ENCODE assay signal across 1 cellular context in the genomic region with DNA sequence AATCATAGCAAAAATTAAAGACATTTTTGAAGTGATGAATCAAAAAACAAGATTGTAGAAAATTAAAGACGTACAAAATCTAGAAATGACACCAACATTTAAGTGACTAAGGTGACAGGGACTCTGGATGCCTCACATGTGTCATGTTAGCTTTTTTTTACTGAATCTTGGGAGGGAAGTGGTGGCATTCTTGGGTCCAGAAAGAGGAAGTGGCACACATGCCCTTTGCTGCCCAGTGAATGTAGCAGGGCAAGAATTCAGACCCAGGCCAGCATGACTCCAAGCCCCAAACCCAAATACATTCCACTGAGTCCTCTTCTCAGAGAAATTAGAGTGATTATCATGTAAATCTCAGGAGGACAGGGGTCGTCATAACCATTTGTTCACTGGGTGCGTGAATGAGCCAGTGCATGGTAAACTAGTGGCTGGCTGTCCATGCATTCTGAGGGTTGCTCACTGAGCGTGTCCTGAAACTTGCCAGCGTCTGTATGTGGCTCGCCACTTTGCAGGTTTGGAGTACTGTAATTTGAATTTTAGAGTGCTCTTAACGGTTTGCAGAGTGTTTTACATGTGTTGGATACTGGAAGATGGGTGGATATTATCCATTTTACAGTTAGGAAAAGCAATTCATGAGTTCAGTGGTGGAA.
TF ChIP-seq lines count a peak whose summit lies in the region.

No MANE protein-coding gene starts in this region.

TF ChIP-seq in HepG2, 621 proteins besides CTCF, POLR2A, EP300 and RAD21:
- TF ChIP-seq ZNF543 (CRISPR knock-in tag; IDR thresholded peaks at IDR 0.05) = no peak
- no peak for TF ChIP-seq HOXA9 (CRISPR knock-in tag; IDR thresholded peaks at IDR 0.05; ENCODE audit: borderline replicate concordance)
- no peak for TF ChIP-seq ZNF501 (CRISPR knock-in tag; IDR thresholded peaks at IDR 0.05)
- TF ChIP-seq SMAD1 (CRISPR knock-in tag; IDR thresholded peaks at IDR 0.05; ENCODE audit: borderline replicate concordance, low read depth) = no peak
- TF ChIP-seq, protein P1, sequence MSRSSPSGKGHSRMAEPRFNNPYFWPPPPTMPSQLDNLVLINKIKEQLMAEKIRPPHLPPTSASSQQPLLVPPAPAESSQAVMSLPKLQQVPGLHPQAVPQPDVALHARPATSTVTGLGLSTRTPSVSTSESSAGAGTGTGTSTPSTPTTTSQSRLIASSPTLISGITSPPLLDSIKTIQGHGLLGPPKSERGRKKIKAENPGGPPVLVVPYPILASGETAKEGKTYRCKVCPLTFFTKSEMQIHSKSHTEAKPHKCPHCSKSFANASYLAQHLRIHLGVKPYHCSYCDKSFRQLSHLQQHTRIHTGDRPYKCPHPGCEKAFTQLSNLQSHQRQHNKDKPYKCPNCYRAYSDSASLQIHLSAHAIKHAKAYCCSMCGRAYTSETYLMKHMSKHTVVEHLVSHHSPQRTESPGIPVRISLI (CRISPR knock-in tag; IDR thresholded peaks at IDR 0.05; ENCODE audit: borderline replicate concordance) = no peak
- TF ChIP-seq, protein P2, sequence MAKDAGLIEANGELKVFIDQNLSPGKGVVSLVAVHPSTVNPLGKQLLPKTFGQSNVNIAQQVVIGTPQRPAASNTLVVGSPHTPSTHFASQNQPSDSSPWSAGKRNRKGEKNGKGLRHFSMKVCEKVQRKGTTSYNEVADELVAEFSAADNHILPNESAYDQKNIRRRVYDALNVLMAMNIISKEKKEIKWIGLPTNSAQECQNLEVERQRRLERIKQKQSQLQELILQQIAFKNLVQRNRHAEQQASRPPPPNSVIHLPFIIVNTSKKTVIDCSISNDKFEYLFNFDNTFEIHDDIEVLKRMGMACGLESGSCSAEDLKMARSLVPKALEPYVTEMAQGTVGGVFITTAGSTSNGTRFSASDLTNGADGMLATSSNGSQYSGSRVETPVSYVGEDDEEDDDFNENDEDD (CRISPR knock-in tag; IDR thresholded peaks at IDR 0.05; ENCODE audit: borderline replicate concordance) = no peak
- no peak for TF ChIP-seq ZBTB7B (CRISPR knock-in tag; IDR thresholded peaks at IDR 0.05)
- TF ChIP-seq, protein P3, sequence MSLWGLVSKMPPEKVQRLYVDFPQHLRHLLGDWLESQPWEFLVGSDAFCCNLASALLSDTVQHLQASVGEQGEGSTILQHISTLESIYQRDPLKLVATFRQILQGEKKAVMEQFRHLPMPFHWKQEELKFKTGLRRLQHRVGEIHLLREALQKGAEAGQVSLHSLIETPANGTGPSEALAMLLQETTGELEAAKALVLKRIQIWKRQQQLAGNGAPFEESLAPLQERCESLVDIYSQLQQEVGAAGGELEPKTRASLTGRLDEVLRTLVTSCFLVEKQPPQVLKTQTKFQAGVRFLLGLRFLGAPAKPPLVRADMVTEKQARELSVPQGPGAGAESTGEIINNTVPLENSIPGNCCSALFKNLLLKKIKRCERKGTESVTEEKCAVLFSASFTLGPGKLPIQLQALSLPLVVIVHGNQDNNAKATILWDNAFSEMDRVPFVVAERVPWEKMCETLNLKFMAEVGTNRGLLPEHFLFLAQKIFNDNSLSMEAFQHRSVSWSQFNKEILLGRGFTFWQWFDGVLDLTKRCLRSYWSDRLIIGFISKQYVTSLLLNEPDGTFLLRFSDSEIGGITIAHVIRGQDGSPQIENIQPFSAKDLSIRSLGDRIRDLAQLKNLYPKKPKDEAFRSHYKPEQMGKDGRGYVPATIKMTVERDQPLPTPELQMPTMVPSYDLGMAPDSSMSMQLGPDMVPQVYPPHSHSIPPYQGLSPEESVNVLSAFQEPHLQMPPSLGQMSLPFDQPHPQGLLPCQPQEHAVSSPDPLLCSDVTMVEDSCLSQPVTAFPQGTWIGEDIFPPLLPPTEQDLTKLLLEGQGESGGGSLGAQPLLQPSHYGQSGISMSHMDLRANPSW (CRISPR knock-in tag; IDR thresholded peaks at IDR 0.05; ENCODE audit: borderline replicate concordance) = no peak
- TF ChIP-seq ZC3H4 (CRISPR knock-in tag; IDR thresholded peaks at IDR 0.05; ENCODE audit: borderline replicate concordance) = no peak
- TF ChIP-seq, protein P4, sequence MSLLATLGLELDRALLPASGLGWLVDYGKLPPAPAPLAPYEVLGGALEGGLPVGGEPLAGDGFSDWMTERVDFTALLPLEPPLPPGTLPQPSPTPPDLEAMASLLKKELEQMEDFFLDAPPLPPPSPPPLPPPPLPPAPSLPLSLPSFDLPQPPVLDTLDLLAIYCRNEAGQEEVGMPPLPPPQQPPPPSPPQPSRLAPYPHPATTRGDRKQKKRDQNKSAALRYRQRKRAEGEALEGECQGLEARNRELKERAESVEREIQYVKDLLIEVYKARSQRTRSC (CRISPR knock-in tag; IDR thresholded peaks at IDR 0.05; ENCODE audit: low read depth) = no peak
- no peak for TF ChIP-seq TBL1XR1 (IDR thresholded peaks at IDR 0.05; ENCODE audit: borderline replicate concordance, low read length, partially characterized antibody)
- no peak for TF ChIP-seq MED13 (CRISPR knock-in tag; IDR thresholded peaks at IDR 0.05)
- no peak for TF ChIP-seq ZNF564 (CRISPR knock-in tag; IDR thresholded peaks at IDR 0.05)
- TF ChIP-seq, protein P5, sequence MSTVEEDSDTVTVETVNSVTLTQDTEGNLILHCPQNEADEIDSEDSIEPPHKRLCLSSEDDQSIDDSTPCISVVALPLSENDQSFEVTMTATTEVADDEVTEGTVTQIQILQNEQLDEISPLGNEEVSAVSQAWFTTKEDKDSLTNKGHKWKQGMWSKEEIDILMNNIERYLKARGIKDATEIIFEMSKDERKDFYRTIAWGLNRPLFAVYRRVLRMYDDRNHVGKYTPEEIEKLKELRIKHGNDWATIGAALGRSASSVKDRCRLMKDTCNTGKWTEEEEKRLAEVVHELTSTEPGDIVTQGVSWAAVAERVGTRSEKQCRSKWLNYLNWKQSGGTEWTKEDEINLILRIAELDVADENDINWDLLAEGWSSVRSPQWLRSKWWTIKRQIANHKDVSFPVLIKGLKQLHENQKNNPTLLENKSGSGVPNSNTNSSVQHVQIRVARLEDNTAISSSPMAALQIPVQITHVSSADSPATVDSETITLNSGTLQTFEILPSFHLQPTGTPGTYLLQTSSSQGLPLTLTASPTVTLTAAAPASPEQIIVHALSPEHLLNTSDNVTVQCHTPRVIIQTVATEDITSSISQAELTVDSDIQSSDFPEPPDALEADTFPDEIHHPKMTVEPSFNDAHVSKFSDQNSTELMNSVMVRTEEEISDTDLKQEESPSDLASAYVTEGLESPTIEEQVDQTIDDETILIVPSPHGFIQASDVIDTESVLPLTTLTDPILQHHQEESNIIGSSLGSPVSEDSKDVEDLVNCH (CRISPR knock-in tag; IDR thresholded peaks at IDR 0.05) = no peak
- TF ChIP-seq, protein P6, sequence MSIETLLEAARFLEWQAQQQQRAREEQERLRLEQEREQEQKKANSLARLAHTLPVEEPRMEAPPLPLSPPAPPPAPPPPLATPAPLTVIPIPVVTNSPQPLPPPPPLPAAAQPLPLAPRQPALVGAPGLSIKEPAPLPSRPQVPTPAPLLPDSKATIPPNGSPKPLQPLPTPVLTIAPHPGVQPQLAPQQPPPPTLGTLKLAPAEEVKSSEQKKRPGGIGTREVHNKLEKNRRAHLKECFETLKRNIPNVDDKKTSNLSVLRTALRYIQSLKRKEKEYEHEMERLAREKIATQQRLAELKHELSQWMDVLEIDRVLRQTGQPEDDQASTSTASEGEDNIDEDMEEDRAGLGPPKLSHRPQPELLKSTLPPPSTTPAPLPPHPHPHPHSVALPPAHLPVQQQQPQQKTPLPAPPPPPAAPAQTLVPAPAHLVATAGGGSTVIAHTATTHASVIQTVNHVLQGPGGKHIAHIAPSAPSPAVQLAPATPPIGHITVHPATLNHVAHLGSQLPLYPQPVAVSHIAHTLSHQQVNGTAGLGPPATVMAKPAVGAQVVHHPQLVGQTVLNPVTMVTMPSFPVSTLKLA (IDR thresholded peaks at IDR 0.05) = no peak
